Comparison of ENCODE assay signal across 24 cellular contexts in genomic region chr9:134792627-134793026, GRCh38.
"Had no signal": no experiment of that assay in that cellular context is flagged by ENCODE, and none has a peak within 500 bp of the region (broad histone marks: within the 10 kb centered on the region; RNA-seq: fewer than 3 reads in every experiment).

No MANE protein-coding gene starts in this region.

- H3K4me3 ChIP-seq: dorsolateral prefrontal cortex, gastrocnemius medialis, hepatocyte, lung, stomach, thyroid gland had no signal

- H3K9me3 ChIP-seq: gastrocnemius medialis, neutrophil, stomach, thyroid gland had no signal

- H3K36me3 Mint-ChIP-seq: memory B cell; naive thymus-derived CD4-positive, alpha-beta T cell; stimulated activated effector memory CD8-positive, alpha-beta T cell treated with anti-CD3 and anti-CD28 coated beads, Interleukin-12 subunit alpha, Interleukin-12 subunit beta, amount 100 ng/mL, for 72 hours; type B pancreatic cell had no signal

- H3K27ac ChIP-seq: dorsolateral prefrontal cortex, gastrocnemius medialis, hepatocyte, neutrophil, parathyroid adenoma, stomach, thyroid gland had no signal

- H3K4me2 ChIP-seq: hepatocyte had no signal

- H3K4me3 Mint-ChIP-seq: memory B cell; mesothelial cell of epicardium; naive thymus-derived CD4-positive, alpha-beta T cell; stimulated activated effector memory CD8-positive, alpha-beta T cell treated with anti-CD3 and anti-CD28 coated beads, Interleukin-12 subunit alpha, Interleukin-12 subunit beta, amount 100 ng/mL, for 72 hours; type B pancreatic cell had no signal

- H3K27ac Mint-ChIP-seq: memory B cell; naive thymus-derived CD4-positive, alpha-beta T cell; progenitor cell of endocrine pancreas; stimulated activated effector memory CD8-positive, alpha-beta T cell treated with anti-CD3 and anti-CD28 coated beads, Interleukin-12 subunit alpha, Interleukin-12 subunit beta, amount 100 ng/mL, for 72 hours; type B pancreatic cell had no signal

- H3K27me3 ChIP-seq: dorsolateral prefrontal cortex, gastrocnemius medialis, hepatocyte, thyroid gland had no signal

- ATAC-seq: gastrocnemius medialis; left lobe of liver; naive thymus-derived CD4-positive, alpha-beta T cell; sciatic nerve; stimulated activated effector memory CD8-positive, alpha-beta T cell treated with anti-CD3 and anti-CD28 coated beads, Interleukin-12 subunit alpha, Interleukin-12 subunit beta, amount 100 ng/mL, for 72 hours had no signal

- H3K4me1 ChIP-seq: gastrocnemius medialis, parathyroid adenoma, thyroid gland had no signal

- H3K4me1 Mint-ChIP-seq: memory B cell; stimulated activated effector memory CD8-positive, alpha-beta T cell treated with anti-CD3 and anti-CD28 coated beads, Interleukin-12 subunit alpha, Interleukin-12 subunit beta, amount 100 ng/mL, for 72 hours had no signal

- H2AFZ ChIP-seq: hepatocyte, parathyroid adenoma had no signal

- H3K36me3 ChIP-seq: gastrocnemius medialis, neutrophil, thyroid gland had no signal

- H3K27me3 Mint-ChIP-seq: progenitor cell of endocrine pancreas had no signal

- FAIRE-seq: colon, kidney had no signal

- H3K9ac ChIP-seq: parathyroid adenoma had no signal

- DNase-seq: cerebellar nuclear complex; effector CD4-positive, alpha-beta T cell; gastrocnemius medialis; head of caudate nucleus; kidney; naive thymus-derived CD4-positive, alpha-beta T cell; stimulated activated CD4-positive, alpha-beta T cell treated with anti-CD3 and anti-CD28 coated beads, Interleukin-2, amount 100 ng/mL, for 24 hours; stimulated activated CD4-positive, alpha-beta T cell treated with anti-CD3 and anti-CD28 coated beads, Interleukin-4, amount 100 ng/mL, for 24 hours; stimulated activated naive CD4-positive, alpha-beta T cell treated with Interleukin-2 at 50 U/mL for 16 hours; stomach; thyroid gland had no signal

- H3K9me3 Mint-ChIP-seq: mesothelial cell of epicardium; naive thymus-derived CD4-positive, alpha-beta T cell; stimulated activated effector memory CD8-positive, alpha-beta T cell treated with anti-CD3 and anti-CD28 coated beads, Interleukin-12 subunit alpha, Interleukin-12 subunit beta, amount 100 ng/mL, for 72 hours; type B pancreatic cell had no signal

- H3K79me2 ChIP-seq: hepatocyte, parathyroid adenoma had no signal
